Comparison of ENCODE assay signal across 8 cellular contexts in genomic region chr18:24544141-24544498, GRCh38.
DNase-seq lines count a peak whose midpoint lies in the region; ATAC-seq and TF ChIP-seq lines count a peak whose summit lies in the region.

No MANE protein-coding gene starts in this region.

- DNase-seq in NCI-H1436 (lab: John Stamatoyannopoulos, UW), result peak; percentile 38
- no peak for DNase-seq in NCI-H1436 treated with DMSO at 0.1 percent for 48 hours (lab: John Stamatoyannopoulos, UW)
- DNase-seq in NCI-H460 (ENCODE audit: extremely low read depth, low read depth), result peak; percentile 3
- peak; percentile 22 for DNase-seq in endothelial cell (ENCODE audit: low spot score)
- peak; percentile 23 for DNase-seq in renal cortical epithelial cell (ENCODE audit: low read depth)
- DNase-seq in GDM1 (lab: John Stamatoyannopoulos, UW), result no peak
- no peak for DNase-seq in activated T-cell treated with anti-CD3 and anti-CD28 coated beads, Interleukin-2, amount 50 U/mL, for 24 hours

- TF ChIP-seq CTCF in endothelial cell (IDR thresholded peaks at IDR 0.05; ENCODE audit: unreplicated experiment), result peak; percentile 51

- no peaks in the 10 kb centered on the region for H3K36me3 Mint-ChIP-seq in endothelial cell (ENCODE audit: low read depth, unreplicated experiment)
- no peaks in the 10 kb centered on the region for H3K36me3 Mint-ChIP-seq in activated T-cell treated with anti-CD3 and anti-CD28 coated beads, Interleukin-2, amount 50 U/mL, for 24 hours (ENCODE audit: low read depth)

- no peaks in the 10 kb centered on the region for H3K4me1 Mint-ChIP-seq in endothelial cell (ENCODE audit: unreplicated experiment)
- no peaks in the 10 kb centered on the region for H3K4me1 Mint-ChIP-seq in activated T-cell treated with anti-CD3 and anti-CD28 coated beads, Interleukin-2, amount 50 U/mL, for 24 hours (ENCODE audit: low read depth)

- H3K27ac Mint-ChIP-seq in endothelial cell (ENCODE audit: unreplicated experiment), result no peak overlapping the region
- no peak overlapping the region for H3K27ac Mint-ChIP-seq in activated T-cell treated with anti-CD3 and anti-CD28 coated beads, Interleukin-2, amount 50 U/mL, for 24 hours

- no peak overlapping the region for H3K4me3 Mint-ChIP-seq in endothelial cell (ENCODE audit: unreplicated experiment)
- no peak overlapping the region for H3K4me3 Mint-ChIP-seq in activated T-cell treated with anti-CD3 and anti-CD28 coated beads, Interleukin-2, amount 50 U/mL, for 24 hours

- H3K27me3 Mint-ChIP-seq in endothelial cell (ENCODE audit: unreplicated experiment), result no peaks in the 10 kb centered on the region
- peaks cover 2% of the 10 kb centered on the region for H3K27me3 Mint-ChIP-seq in activated T-cell treated with anti-CD3 and anti-CD28 coated beads, Interleukin-2, amount 50 U/mL, for 24 hours

- ATAC-seq in GM18909 (IDR thresholded peaks at IDR 0.05; ENCODE audit: poor library complexity, unreplicated experiment), result no peak

- no peaks in the 10 kb centered on the region for H3K9me3 Mint-ChIP-seq in endothelial cell (ENCODE audit: unreplicated experiment)
- no peaks in the 10 kb centered on the region for H3K9me3 Mint-ChIP-seq in activated T-cell treated with anti-CD3 and anti-CD28 coated beads, Interleukin-2, amount 50 U/mL, for 24 hours

Comparison
In these comparisons a context has a peak if more than half of its experiments do, and no peak if none do; other contexts are left out.
1. DNase-seq: peak in NCI-H1436 (single experiment), NCI-H460 (single experiment), endothelial cell (single experiment) and renal cortical epithelial cell (single experiment); none in NCI-H1436 treated with DMSO at 0.1 percent for 48 hours (single experiment), GDM1 (single experiment) and activated T-cell treated with anti-CD3 and anti-CD28 coated beads, Interleukin-2, amount 50 U/mL, for 24 hours (single experiment).